ENCODE assay signal across 8 cellular contexts in genomic region chr5:16467363-16468219, GRCh38. TPM values are rescaled to one million over a fixed set of nuclear protein-coding genes. Genes with fewer than 3 reads are reported as not detected.
DNase-seq lines count a peak whose midpoint lies in the region; ATAC-seq and TF ChIP-seq lines count a peak whose summit lies in the region.

No MANE protein-coding gene starts in this region.

- H4K20me1 ChIP-seq in HCT116 (ENCODE audit: insufficient read depth) (no peaks in the 10 kb centered on the region), MM.1S (ENCODE audit: insufficient read depth, low read length) (no peaks in the 10 kb centered on the region)

- H3K9me2 ChIP-seq in HCT116 (ENCODE audit: insufficient read depth) (no peaks in the 10 kb centered on the region), MM.1S (replicated peaks; ENCODE audit: insufficient read depth, low read length) (no peaks in the 10 kb centered on the region)

- no peak overlapping the region for H2AFZ ChIP-seq in HCT116 (ENCODE audit: low read depth, low read length, poor library complexity, severe bottlenecking)
- H2AFZ ChIP-seq in MM.1S (ENCODE audit: low read length): no peak overlapping the region

- H3K79me2 ChIP-seq in HCT116 (ENCODE audit: insufficient read depth, low read length) (peaks cover 55% of the 10 kb centered on the region), MM.1S (ENCODE audit: low read length) (peaks cover 47% of the 10 kb centered on the region)

- TF ChIP-seq CTCF in HCT116 (IDR thresholded peaks at IDR 0.05 in 2 of 3, conservative IDR thresholded peaks at IDR 0.05 in 1 of 3; ENCODE audit: borderline replicate concordance in 1 of 3, insufficient read depth in 1 of 3, low read depth in 2 of 3, low read length in 2 of 3): no peak
- TF ChIP-seq CTCF in MM.1S (IDR thresholded peaks at IDR 0.05; ENCODE audit: low read length): no peak
- TF ChIP-seq CTCF in neutrophil (IDR thresholded peaks at IDR 0.05): no peak

- TF ChIP-seq RAD21 in HCT116 (IDR thresholded peaks at IDR 0.05; ENCODE audit: low read depth): no peak

- H3K9me3 ChIP-seq in HCT116 (ENCODE audit: control insufficient read depth in 1 of 2, insufficient read depth in 1 of 2, low read depth in 1 of 2, low read length in 2 of 2): no peaks in the 10 kb centered on the region
- no peaks in the 10 kb centered on the region for H3K9me3 ChIP-seq in MM.1S (replicated peaks; ENCODE audit: insufficient read depth, low read length)
- H3K9me3 ChIP-seq in neutrophil: no peaks in the 10 kb centered on the region

- H3K27me3 ChIP-seq in HCT116 (ENCODE audit: insufficient read depth, low read length): no peaks in the 10 kb centered on the region
- no peaks in the 10 kb centered on the region for H3K27me3 ChIP-seq in MM.1S (replicated peaks; ENCODE audit: insufficient read depth, low read length)
- no peaks in the 10 kb centered on the region for H3K27me3 ChIP-seq in neutrophil

- ATAC-seq in GM18520 (IDR thresholded peaks at IDR 0.05; ENCODE audit: unreplicated experiment) (peak; percentile 93), HCT116 (no peak)

- TF ChIP-seq POLR2A in HCT116 (IDR thresholded peaks at IDR 0.05; ENCODE audit: borderline replicate concordance, extremely low read depth, insufficient read depth, insufficient read length): no peak

- peaks cover 7 to 11% of the 10 kb centered on the region in 2 experiments; a peak in 3 of 4 replicates for H3K36me3 ChIP-seq in HCT116 (ENCODE audit: control insufficient read depth in 1 of 2, insufficient read depth in 2 of 2, low read length in 2 of 2)
- peaks cover 10% of the 10 kb centered on the region for H3K36me3 ChIP-seq in MM.1S (replicated peaks; ENCODE audit: insufficient read depth, low read length)
- peaks cover 11% of the 10 kb centered on the region for H3K36me3 ChIP-seq in neutrophil

- H3K4me2 ChIP-seq in HCT116 (ENCODE audit: low read length): peak overlapping the region; percentile 89
- H3K4me2 ChIP-seq in MM.1S (ENCODE audit: low read depth, low read length): peak overlapping the region; percentile 77

- BruUV-seq in HCT116 (replicated peaks; lab: Mats Ljungman, UMichigan): no TSS peak

- CTCF ChIA-PET in HCT116 (lab: Charles Lee): interaction anchor here (1.1 kb wide), 1 partner anchor 11 kb away, joined by 3 read pairs; no protein-coding TSS in a partner anchor

- POLR2A ChIA-PET in HCT116 (lab: Charles Lee): no interaction called here

- H3K27ac ChIP-seq in HCT116 (ENCODE audit: low read depth, low read length) (no peak overlapping the region), MM.1S (ENCODE audit: low read length) (peak overlapping the region; percentile 37; the same call in 1 of the 2 replicates), neutrophil (peak overlapping the region; percentile 39)

- DNase-seq in HCT116 (ENCODE audit: low read depth, low spot score) (no peak), MM.1S (peak; percentile 28), dedifferentiated amniotic fluid mesenchymal stem cell (ENCODE audit: extremely low spot score) (peak; percentile 47), inferior parietal cortex (ENCODE audit: extremely low spot score) (no peak), NCI-H345 (lab: John Stamatoyannopoulos, UW) (no peak)
- no peak for DNase-seq in activated effector memory CD4-positive, alpha-beta T cell treated with anti-CD3 and anti-CD28 coated beads, Interleukin-2, amount 50 U/mL, for 16 hours

- RAD21 ChIA-PET in HCT116 (lab: Charles Lee; ENCODE audit: low non-redundant PET in 1 of 2, low total read pairs in 2 of 2, uncharacterized antibody in 2 of 2, unreplicated experiment in 2 of 2): no interaction called here

- H3K9ac ChIP-seq in HCT116 (ENCODE audit: low read length) (no peak overlapping the region), MM.1S (ENCODE audit: low read length) (no peak overlapping the region)

- 0 out of 2 replicates have a peak, but pooled peaks cover 11% of the 10 kb centered on the region for H3F3A ChIP-seq in MM.1S (ENCODE audit: insufficient read depth, low read length)

- peak overlapping the region in 1 of 2 experiments; percentile 94; a peak in 1 of 4 replicates for H3K4me3 ChIP-seq in HCT116 (replicated peaks in 1 of 2; ENCODE audit: low read depth in 1 of 2, low read length in 2 of 2)
- H3K4me3 ChIP-seq in MM.1S (ENCODE audit: low read length): peak overlapping the region; percentile 99; the same call in 1 of the 2 replicates
- H3K4me3 ChIP-seq in neutrophil (ENCODE audit: low read depth in 1 of 2, low read length in 1 of 2): no peak overlapping the region

- intact Hi-C loops in HCT116 (cut with micrococcal nuclease): no loop called here

- H3K4me1 ChIP-seq in HCT116 (ENCODE audit: control insufficient read depth in 1 of 2, insufficient read depth in 2 of 2, low read length in 2 of 2) (peaks cover 13 to 25% of the 10 kb centered on the region in 2 experiments), MM.1S (ENCODE audit: low read length) (peaks cover 29% of the 10 kb centered on the region), neutrophil (ENCODE audit: control insufficient read depth in 1 of 2, insufficient read depth in 1 of 2, low read depth in 1 of 2, low read length in 1 of 2) (peaks cover 25 to 47% of the 10 kb centered on the region in 2 experiments)

TF ChIP-seq in HCT116, 20 proteins besides CTCF, POLR2A, EP300 and RAD21:
- TF ChIP-seq EZH2 (IDR thresholded peaks at IDR 0.05): no peak
- no peak for TF ChIP-seq FOSL1 (IDR thresholded peaks at IDR 0.05; ENCODE audit: low read depth)
- TF ChIP-seq ZFX (IDR thresholded peaks at IDR 0.05): no peak
- TF ChIP-seq ZNF274 (IDR thresholded peaks at IDR 0.05; ENCODE audit: low read depth, low read length): no peak
- no peak for TF ChIP-seq REST (IDR thresholded peaks at IDR 0.05; ENCODE audit: low read depth)
- TF ChIP-seq EGR1 (IDR thresholded peaks at IDR 0.05; ENCODE audit: low read depth): no peak
- no peak for TF ChIP-seq EZH2phosphoT487 (IDR thresholded peaks at IDR 0.05; ENCODE audit: borderline replicate concordance)
- no peak for TF ChIP-seq POLR2AphosphoS5 (IDR thresholded peaks at IDR 0.05; ENCODE audit: low read depth, low read length)
- TF ChIP-seq ELF1 (IDR thresholded peaks at IDR 0.05; ENCODE audit: borderline replicate concordance, low read depth): no peak
- no peak for TF ChIP-seq SRF (IDR thresholded peaks at IDR 0.05; ENCODE audit: low read depth)
- no peak for TF ChIP-seq YY1 (IDR thresholded peaks at IDR 0.05; ENCODE audit: extremely low read depth, insufficient replicate concordance, low read depth, low read length)
- no peak for TF ChIP-seq ATF3 (IDR thresholded peaks at IDR 0.05)
- no peak for TF ChIP-seq ZBTB33 (IDR thresholded peaks at IDR 0.05; ENCODE audit: extremely low read depth, insufficient replicate concordance, low read length)
- TF ChIP-seq SP1 (IDR thresholded peaks at IDR 0.05; ENCODE audit: low read depth): no peak
- TF ChIP-seq TCF7L2 (IDR thresholded peaks at IDR 0.05; ENCODE audit: borderline replicate concordance, extremely low read depth, insufficient read depth, insufficient read length): no peak

RNA-seq across cellular contexts. Expression of gene ZNF622, which starts 2.0 kb away (rescaled TPM):
- 25.2 TPM for total RNA-seq in HCT116 (2021; ENCODE audit: unreplicated experiment)
- 25.2 and 26.6 TPM in 2 replicates for polyA plus RNA-seq in HCT116 (2012)

Comparison
In these comparisons a context has a peak if more than half of its experiments do, and no peak if none do; other contexts are left out.
1. DNase-seq: peak in MM.1S (single experiment) and dedifferentiated amniotic fluid mesenchymal stem cell (single experiment); none in HCT116 (single experiment), inferior parietal cortex (single experiment), activated effector memory CD4-positive, alpha-beta T cell treated with anti-CD3 and anti-CD28 coated beads, Interleukin-2, amount 50 U/mL, for 16 hours (single experiment) and NCI-H345 (single experiment).